ENCODE assay signal across 14 cellular contexts in the genomic region with DNA sequence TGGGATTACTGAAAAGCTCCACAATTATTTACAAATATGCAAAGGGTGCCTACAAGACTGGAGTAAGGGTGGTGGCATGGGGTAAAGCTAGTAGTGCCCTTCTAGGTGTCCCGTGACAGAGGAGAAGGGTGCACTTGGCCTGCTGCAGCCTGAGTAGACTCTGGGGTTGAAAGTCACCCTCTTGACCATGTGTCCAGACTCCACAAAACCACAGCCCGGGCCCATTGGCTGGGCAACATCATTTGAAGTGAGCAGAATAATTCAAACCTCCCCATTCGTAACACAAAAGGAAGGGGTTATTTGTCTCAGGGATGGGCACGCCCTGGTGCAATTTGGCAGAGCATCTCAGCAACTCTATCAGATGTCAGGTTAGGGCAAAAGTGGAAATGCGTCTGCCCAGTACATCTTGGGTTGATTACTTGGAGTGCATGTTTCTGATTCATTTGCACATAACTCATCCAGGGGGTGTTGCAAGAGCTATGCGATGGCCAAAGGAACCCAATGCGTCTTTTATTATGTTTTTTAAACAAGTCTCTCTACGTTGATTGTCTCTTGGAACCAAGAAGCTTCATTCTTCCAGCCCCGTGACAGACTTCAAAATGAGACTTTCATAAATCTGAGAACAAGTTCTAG. TPM values are rescaled to one million over a fixed set of nuclear protein-coding genes. Genes with fewer than 3 reads are reported as not detected.
"Had no signal": no experiment of that assay in that cellular context is flagged by ENCODE, and none has a peak within 500 bp of the region (broad histone marks: within the 10 kb centered on the region; RNA-seq: fewer than 3 reads in every experiment).

No MANE protein-coding gene starts in this region.

- H3K27ac ChIP-seq: dorsolateral prefrontal cortex, hepatocyte, ovary had no signal

- H3K9me3 ChIP-seq: ovary, SK-N-SH had no signal

- H3K4me3 ChIP-seq: dorsolateral prefrontal cortex, hepatocyte, ovary, tibial nerve had no signal

- H2AFZ ChIP-seq: hepatocyte had no signal

- H3K79me2 ChIP-seq: hepatocyte had no signal

- H3K27me3 ChIP-seq: hepatocyte, ovary, tibial nerve had no signal

- H3K36me3 ChIP-seq: ovary, tibial nerve had no signal

- ATAC-seq: activated CD4-positive, CD25-positive, alpha-beta regulatory T cell treated with anti-CD3 and anti-CD28 coated beads, Interleukin-2, amount 50 U/mL, for 24 hours; activated naive CD4-positive, alpha-beta T cell treated with anti-CD3 and anti-CD28 coated beads, Interleukin-2, amount 50 U/mL, for 72 hours; esophagus mucosa had no signal

- DNase-seq: activated effector memory CD4-positive, alpha-beta T cell treated with Interleukin-2 at 50 U/mL for 16 hours; activated T-cell treated with anti-CD3 and anti-CD28 coated beads, Interleukin-2, amount 50 U/mL, for 24 hours; amygdala; dorsolateral prefrontal cortex; ovary; SK-N-SH; stimulated activated CD4-positive, alpha-beta T cell treated with anti-CD3 and anti-CD28 coated beads, Interleukin-4, amount 100 ng/mL, for 24 hours had no signal

- H3K4me2 ChIP-seq: hepatocyte, SK-N-SH had no signal

- H3K9ac ChIP-seq: SK-N-SH had no signal

RNA-seq across cellular contexts. Expression of a gene that starts 56.7 kb away (rescaled TPM):
- total RNA-seq: kidney epithelial cell, myocyte had no signal
- polyA plus RNA-seq: SK-N-SH had no signal
